Comparison of ENCODE assay signal across 23 cellular contexts in the genomic region with DNA sequence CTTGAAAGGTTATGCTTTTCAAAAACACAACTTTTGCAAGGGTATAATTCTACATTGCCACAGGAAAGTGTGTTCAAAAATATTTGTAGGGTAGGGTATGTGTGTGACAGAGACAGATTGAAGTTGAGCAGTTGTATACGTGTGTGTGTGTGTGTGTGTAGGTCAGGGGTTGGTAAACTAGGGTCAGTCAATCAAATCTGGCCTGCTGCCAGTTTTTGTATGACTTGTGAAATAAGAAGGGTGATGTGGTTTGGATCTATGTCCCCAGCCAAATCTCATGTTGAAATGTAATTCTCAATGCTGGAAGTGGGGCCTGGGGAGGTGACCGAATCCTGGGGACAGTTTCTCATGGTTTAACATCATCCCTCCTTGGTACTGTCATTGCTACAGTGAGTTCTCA.
DNase-seq lines count a peak whose midpoint lies in the region; ATAC-seq and TF ChIP-seq lines count a peak whose summit lies in the region.
"Had no signal": no experiment of that assay in that cellular context is flagged by ENCODE, and none has a peak within 500 bp of the region (broad histone marks: within the 10 kb centered on the region; RNA-seq: fewer than 3 reads in every experiment).

No MANE protein-coding gene starts in this region.

- no peak overlapping the region for H3K4me2 ChIP-seq in mammary epithelial cell (ENCODE audit: insufficient read depth, low read depth, low read length)
- H3K4me2 ChIP-seq: GM23338 had no signal

- H3K79me2 ChIP-seq in mammary epithelial cell (ENCODE audit: insufficient read depth, low read length), result peaks cover 62% of the 10 kb centered on the region

- H3K27me3 Mint-ChIP-seq in MCF 10A (ENCODE audit: insufficient read depth, unreplicated experiment), result no peaks in the 10 kb centered on the region
- H3K27me3 Mint-ChIP-seq in glutamatergic neuron (ENCODE audit: unreplicated experiment), result no peaks in the 10 kb centered on the region
- H3K27me3 Mint-ChIP-seq in stimulated activated naive B cell treated with anti-CD40 and anti-IgM and Interleukin-4, amounts not matched to agents 10 μg/mL and 1 μg/mL and 100 μg/mL, for 72 hours, result no peaks in the 10 kb centered on the region
- H3K27me3 Mint-ChIP-seq: B cell had no signal

- peaks cover 26% of the 10 kb centered on the region for H3K4me1 ChIP-seq in mammary epithelial cell (ENCODE audit: insufficient read depth, low read length)
- H3K4me1 ChIP-seq: HAP-1, Peyer's patch had no signal

- peak overlapping the region; percentile 12 for H3K27ac Mint-ChIP-seq in MCF 10A (ENCODE audit: low read depth, unreplicated experiment)
- H3K27ac Mint-ChIP-seq in glutamatergic neuron (ENCODE audit: unreplicated experiment), result peak overlapping the region; percentile 26
- peak overlapping the region; percentile 82 for H3K27ac Mint-ChIP-seq in stimulated activated naive B cell treated with anti-CD40 and anti-IgM and Interleukin-4, amounts not matched to agents 10 μg/mL and 1 μg/mL and 100 μg/mL, for 72 hours
- H3K27ac Mint-ChIP-seq: B cell, GM23338 had no signal

- peaks cover 14% of the 10 kb centered on the region for H3K9me3 ChIP-seq in mammary epithelial cell (replicated peaks; ENCODE audit: insufficient read depth, low read length)
- H3K9me3 ChIP-seq: SJCRH30 had no signal

- POLR2A ChIA-PET in MCF 10A (lab: Yijun Ruan, JAX), result interaction anchor here (0.6 to 0.9 kb wide), 3 partner anchors 19 to 482 kb away, joined by 3 to 4 read pairs (median 3); a partner anchor contains a TSS

- H4K20me1 ChIP-seq in mammary epithelial cell (ENCODE audit: insufficient read depth, low read length), result no peaks in the 10 kb centered on the region

- H3K9me3 Mint-ChIP-seq in MCF 10A (ENCODE audit: unreplicated experiment) (peaks cover 11% of the 10 kb centered on the region), glutamatergic neuron (ENCODE audit: unreplicated experiment) (peaks cover 22% of the 10 kb centered on the region)
- H3K9me3 Mint-ChIP-seq in stimulated activated naive B cell treated with anti-CD40 and anti-IgM and Interleukin-4, amounts not matched to agents 10 μg/mL and 1 μg/mL and 100 μg/mL, for 72 hours, result peaks cover 18 to 28% of the 10 kb centered on the region in 2 donors

- H3K27ac ChIP-seq in mammary epithelial cell (ENCODE audit: insufficient read depth, low read depth, low read length), result no peak overlapping the region
- H3K27ac ChIP-seq: Peyer's patch, SJCRH30 had no signal

- TF ChIP-seq CTCF in MCF 10A (IDR thresholded peaks at IDR 0.05; ENCODE audit: unreplicated experiment), result no peak
- no peak for TF ChIP-seq CTCF in mammary epithelial cell (conservative IDR thresholded peaks at IDR 0.05 in 1 of 2, IDR thresholded peaks at IDR 0.05 in 1 of 2; ENCODE audit: extremely low read depth in 1 of 2, insufficient read depth in 1 of 2, low read depth in 1 of 2, low read length in 2 of 2)
- no peak for TF ChIP-seq CTCF in cardiac fibroblast (IDR thresholded peaks at IDR 0.05; ENCODE audit: low read depth, low read length)
- TF ChIP-seq CTCF in glutamatergic neuron (IDR thresholded peaks at IDR 0.05; ENCODE audit: partially characterized antibody, unreplicated experiment), result no peak

- in situ Hi-C loops in mammary epithelial cell (cut with MboI; ENCODE audit: low sequenced_read_pairs in 2 of 2), result no loop called here

- no peak overlapping the region for H2AFZ ChIP-seq in mammary epithelial cell (ENCODE audit: low read depth, low read length)
- H2AFZ ChIP-seq: GM23338 had no signal

- no TSS peak for BruUV-seq in MCF 10A (replicated peaks; lab: Mats Ljungman, UMichigan)
- BruUV-seq in mammary epithelial cell (replicated peaks; lab: Mats Ljungman, UMichigan), result no TSS peak

- no peak overlapping the region for H3K9ac ChIP-seq in mammary epithelial cell (ENCODE audit: insufficient read depth, low read length)

- CTCF ChIA-PET in MCF 10A (lab: Yijun Ruan, JAX) (interaction anchor here (0.7 to 1.0 kb wide), 3 partner anchors 39 to 257 kb away, joined by 3 to 4 read pairs (median 4); no protein-coding TSS in a partner anchor), mammary epithelial cell (lab: Charles Lee; ENCODE audit: low non-redundant PET) (no interaction called here)

- H3K4me1 Mint-ChIP-seq in MCF 10A (ENCODE audit: insufficient read depth, unreplicated experiment) (peaks cover 25% of the 10 kb centered on the region), glutamatergic neuron (ENCODE audit: low read depth, unreplicated experiment) (peaks cover 12% of the 10 kb centered on the region)
- H3K4me1 Mint-ChIP-seq in stimulated activated naive B cell treated with anti-CD40 and anti-IgM and Interleukin-4, amounts not matched to agents 10 μg/mL and 1 μg/mL and 100 μg/mL, for 72 hours, result peaks cover 50 to 79% of the 10 kb centered on the region in 2 donors

- H3K36me3 Mint-ChIP-seq in MCF 10A (ENCODE audit: insufficient read depth, unreplicated experiment) (no peaks in the 10 kb centered on the region), glutamatergic neuron (ENCODE audit: unreplicated experiment) (peaks cover 28% of the 10 kb centered on the region)
- peaks cover 44 to 49% of the 10 kb centered on the region in 2 donors for H3K36me3 Mint-ChIP-seq in stimulated activated naive B cell treated with anti-CD40 and anti-IgM and Interleukin-4, amounts not matched to agents 10 μg/mL and 1 μg/mL and 100 μg/mL, for 72 hours

- H3K27me3 ChIP-seq in mammary epithelial cell (ENCODE audit: insufficient read depth, low read length), result no peaks in the 10 kb centered on the region
- H3K27me3 ChIP-seq: MG63, Peyer's patch, SJCRH30 had no signal

- no peak overlapping the region for H3K4me3 ChIP-seq in mammary epithelial cell (replicated peaks in 1 of 3; ENCODE audit: insufficient read depth in 1 of 3, low read depth in 2 of 3, low read length in 3 of 3)
- no peak overlapping the region for H3K4me3 ChIP-seq in cardiac fibroblast (replicated peaks in 1 of 2; ENCODE audit: low read depth in 2 of 2, low read length in 2 of 2)
- H3K4me3 ChIP-seq: GM23338, HAP-1, MG63, Peyer's patch, SJCRH30 had no signal

- DNase-seq in MCF 10A (ENCODE audit: unreplicated experiment) (peak; percentile 48), mammary epithelial cell (no peak), cardiac fibroblast (ENCODE audit: low read depth in 2 of 2) (peak; percentile 12 to 26), glutamatergic neuron (no peak)
- DNase-seq in stimulated activated naive B cell treated with anti-CD40 and anti-IgM and Interleukin-4, amounts not matched to agents 10 μg/mL and 1 μg/mL and 100 μg/mL, for 72 hours, result no peak
- DNase-seq: EL, GF-D8, Kasumi-1, MG63, NCI-H1105, NCI-H146, NCI-H2029, NCI-H510A treated with DMSO at 0.1 percent for 48 hours, NCI-H748 treated with DMSO at 0.1 percent for 48 hours, Peyer's patch had no signal

- dilution Hi-C loops in mammary epithelial cell (cut with HindIII; ENCODE audit: low sequenced_read_pairs), result no loop called here

- intact Hi-C loops in MCF 10A (cut with micrococcal nuclease), result no loop called here
- intact Hi-C loops in mammary epithelial cell (cut with micrococcal nuclease), result no loop called here

- 90% methylated on average over 2 of the region's 2 CpGs for WGBS in mammary epithelial cell (ENCODE audit: low coverage, missing lambda C conversion rate)

- ATAC-seq in stimulated activated naive B cell treated with anti-CD40 and anti-IgM and Interleukin-4, amounts not matched to agents 10 μg/mL and 1 μg/mL and 100 μg/mL, for 72 hours (replicated peaks), result no peak
- ATAC-seq in GM21390 (IDR thresholded peaks at IDR 0.05; ENCODE audit: unreplicated experiment) (no peak), HG02840 (IDR thresholded peaks at IDR 0.05; ENCODE audit: low FRiP score, unreplicated experiment) (no peak), GM21717 (IDR thresholded peaks at IDR 0.05; ENCODE audit: unreplicated experiment) (no peak)

- H3K4me3 Mint-ChIP-seq in MCF 10A (ENCODE audit: unreplicated experiment), result no peak overlapping the region
- no peak overlapping the region for H3K4me3 Mint-ChIP-seq in glutamatergic neuron (ENCODE audit: unreplicated experiment)
- peak overlapping the region in 1 of 2 donors; percentile 22 for H3K4me3 Mint-ChIP-seq in stimulated activated naive B cell treated with anti-CD40 and anti-IgM and Interleukin-4, amounts not matched to agents 10 μg/mL and 1 μg/mL and 100 μg/mL, for 72 hours
- H3K4me3 Mint-ChIP-seq: B cell, CD14-positive monocyte, GM23338 had no signal

- no peaks in the 10 kb centered on the region for H3K36me3 ChIP-seq in mammary epithelial cell (ENCODE audit: insufficient read depth, low read length)
- H3K36me3 ChIP-seq: HAP-1, MG63, SJCRH30 had no signal

Comparison
In these comparisons a context has a peak if more than half of its experiments do, and no peak if none do; other contexts are left out.
1. DNase-seq: peak in MCF 10A (single experiment) and cardiac fibroblast (2 of 2); none in mammary epithelial cell (single experiment), glutamatergic neuron (single experiment) and stimulated activated naive B cell treated with anti-CD40 and anti-IgM and Interleukin-4, amounts not matched to agents 10 μg/mL and 1 μg/mL and 100 μg/mL, for 72 hours (single experiment).
2. H3K27ac Mint-ChIP-seq: peak in every context shown above with its lines; median percentile 82 in stimulated activated naive B cell treated with anti-CD40 and anti-IgM and Interleukin-4, amounts not matched to agents 10 μg/mL and 1 μg/mL and 100 μg/mL, for 72 hours; 26 in glutamatergic neuron; 12 in MCF 10A.